Comparison of ENCODE assay signal across 1 cellular context in the genomic region with DNA sequence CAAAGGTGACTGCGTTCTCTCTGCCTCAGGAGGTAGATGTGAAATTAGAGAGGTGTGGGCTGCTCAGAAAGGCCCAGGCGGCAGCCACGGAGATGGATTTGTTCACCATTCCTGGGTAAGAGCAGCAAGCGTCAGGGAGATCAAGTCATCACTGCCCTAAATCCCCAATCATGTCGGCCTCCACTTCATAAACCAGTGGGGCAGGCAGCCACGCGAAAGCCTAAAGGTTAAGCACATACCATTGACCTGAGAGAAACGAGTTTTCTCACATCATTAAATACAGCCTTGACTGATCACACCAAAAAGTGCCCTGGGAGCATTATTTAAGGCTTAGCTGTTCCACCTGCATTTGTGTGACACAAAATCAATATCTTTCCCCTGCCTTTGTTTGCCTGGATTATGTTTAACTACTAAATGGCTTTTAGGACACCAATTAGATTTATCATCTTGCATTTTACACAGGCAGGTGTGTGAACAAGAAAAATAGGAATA.
A peak's percentile ranks its signal among the peaks of the same experiment; 100 is the strongest.
TF ChIP-seq lines count a peak whose summit lies in the region.

No MANE protein-coding gene starts in this region.

TF ChIP-seq in HEK293, 187 proteins besides CTCF, POLR2A, EP300 and RAD21 (continued from another document and continues in another):
- TF ChIP-seq ZNF223 (tag by site-specific recombination; IDR thresholded peaks at IDR 0.05) (no peak), ZNF169 (tag by site-specific recombination; IDR thresholded peaks at IDR 0.05) (no peak), ZNF837 (tag by site-specific recombination; IDR thresholded peaks at IDR 0.05) (no peak), BCL11A (tag by site-specific recombination; IDR thresholded peaks at IDR 0.05; ENCODE audit: low read depth) (peak; percentile 68), ZNF121 (tag by site-specific recombination; IDR thresholded peaks at IDR 0.05) (peak; percentile 45; the same call in 1 of the 2 replicates), ZNF677 (tag by site-specific recombination; IDR thresholded peaks at IDR 0.05) (no peak), ZNF585B (tag by site-specific recombination; IDR thresholded peaks at IDR 0.05) (no peak), ZNF473 (tag by site-specific recombination; IDR thresholded peaks at IDR 0.05) (no peak), ZNF146 (tag by site-specific recombination; IDR thresholded peaks at IDR 0.05) (peak; percentile 76), ZFP37 (tag by site-specific recombination; IDR thresholded peaks at IDR 0.05) (no peak), KLF16 (tag by site-specific recombination; IDR thresholded peaks at IDR 0.05) (peak; percentile 72; the same call in 1 of the 2 replicates), ZNF24 (tag by site-specific recombination; IDR thresholded peaks at IDR 0.05) (peak; percentile 91), ZNF654 (tag by site-specific recombination; IDR thresholded peaks at IDR 0.05; ENCODE audit: low read depth) (no peak; the same call in 1 of the 2 replicates), SP3 (tag by site-specific recombination; IDR thresholded peaks at IDR 0.05) (peak; percentile 52; the same call in 1 of the 2 replicates), HOXA7 (CRISPR knock-in tag; IDR thresholded peaks at IDR 0.05; ENCODE audit: borderline replicate concordance) (no peak), ZNF133 (tag by site-specific recombination; IDR thresholded peaks at IDR 0.05) (no peak), ZNF548 (tag by site-specific recombination; IDR thresholded peaks at IDR 0.05) (no peak), KLF9 (tag by site-specific recombination; IDR thresholded peaks at IDR 0.05; ENCODE audit: low read depth) (peak; percentile 40; the same call in 1 of the 2 replicates), ZNF221 (tag by site-specific recombination; IDR thresholded peaks at IDR 0.05; ENCODE audit: borderline replicate concordance) (no peak), ZNF155 (tag by site-specific recombination; IDR thresholded peaks at IDR 0.05) (no peak), ZNF184 (tag by site-specific recombination; IDR thresholded peaks at IDR 0.05) (peak; percentile 61; the same call in 1 of the 2 replicates), ZNF335 (tag by site-specific recombination; conservative IDR thresholded peaks at IDR 0.05) (peak; percentile 63), ZNF10 (tag by site-specific recombination; IDR thresholded peaks at IDR 0.05) (no peak), ZNF549 (tag by site-specific recombination; IDR thresholded peaks at IDR 0.05) (no peak), ZNF114 (tag by site-specific recombination; IDR thresholded peaks at IDR 0.05) (no peak), ZNF670 (tag by site-specific recombination; IDR thresholded peaks at IDR 0.05; ENCODE audit: low read depth) (no peak), ZNF843 (tag by site-specific recombination; IDR thresholded peaks at IDR 0.05) (peak; percentile 100), KLF7 (tag by site-specific recombination; IDR thresholded peaks at IDR 0.05; ENCODE audit: borderline replicate concordance) (peak; percentile 95), WT1 (tag by site-specific recombination; IDR thresholded peaks at IDR 0.05) (peak; percentile 98), ZNF132 (tag by site-specific recombination; IDR thresholded peaks at IDR 0.05; ENCODE audit: borderline replicate concordance) (no peak), REPIN1 (tag by site-specific recombination; IDR thresholded peaks at IDR 0.05; ENCODE audit: low read depth) (no peak), ZNF701 (tag by site-specific recombination; IDR thresholded peaks at IDR 0.05) (no peak), SP2 (tag by site-specific recombination; IDR thresholded peaks at IDR 0.05) (0 out of 2 replicates have a peak, but pooled peaks have one; percentile 27), ZNF292 (tag by site-specific recombination; IDR thresholded peaks at IDR 0.05; ENCODE audit: borderline replicate concordance, low read depth) (no peak), HOXC10 (CRISPR knock-in tag; IDR thresholded peaks at IDR 0.05) (no peak), ZSCAN23 (tag by site-specific recombination; IDR thresholded peaks at IDR 0.05) (peak; percentile 94)
- TF ChIP-seq, protein P1, sequence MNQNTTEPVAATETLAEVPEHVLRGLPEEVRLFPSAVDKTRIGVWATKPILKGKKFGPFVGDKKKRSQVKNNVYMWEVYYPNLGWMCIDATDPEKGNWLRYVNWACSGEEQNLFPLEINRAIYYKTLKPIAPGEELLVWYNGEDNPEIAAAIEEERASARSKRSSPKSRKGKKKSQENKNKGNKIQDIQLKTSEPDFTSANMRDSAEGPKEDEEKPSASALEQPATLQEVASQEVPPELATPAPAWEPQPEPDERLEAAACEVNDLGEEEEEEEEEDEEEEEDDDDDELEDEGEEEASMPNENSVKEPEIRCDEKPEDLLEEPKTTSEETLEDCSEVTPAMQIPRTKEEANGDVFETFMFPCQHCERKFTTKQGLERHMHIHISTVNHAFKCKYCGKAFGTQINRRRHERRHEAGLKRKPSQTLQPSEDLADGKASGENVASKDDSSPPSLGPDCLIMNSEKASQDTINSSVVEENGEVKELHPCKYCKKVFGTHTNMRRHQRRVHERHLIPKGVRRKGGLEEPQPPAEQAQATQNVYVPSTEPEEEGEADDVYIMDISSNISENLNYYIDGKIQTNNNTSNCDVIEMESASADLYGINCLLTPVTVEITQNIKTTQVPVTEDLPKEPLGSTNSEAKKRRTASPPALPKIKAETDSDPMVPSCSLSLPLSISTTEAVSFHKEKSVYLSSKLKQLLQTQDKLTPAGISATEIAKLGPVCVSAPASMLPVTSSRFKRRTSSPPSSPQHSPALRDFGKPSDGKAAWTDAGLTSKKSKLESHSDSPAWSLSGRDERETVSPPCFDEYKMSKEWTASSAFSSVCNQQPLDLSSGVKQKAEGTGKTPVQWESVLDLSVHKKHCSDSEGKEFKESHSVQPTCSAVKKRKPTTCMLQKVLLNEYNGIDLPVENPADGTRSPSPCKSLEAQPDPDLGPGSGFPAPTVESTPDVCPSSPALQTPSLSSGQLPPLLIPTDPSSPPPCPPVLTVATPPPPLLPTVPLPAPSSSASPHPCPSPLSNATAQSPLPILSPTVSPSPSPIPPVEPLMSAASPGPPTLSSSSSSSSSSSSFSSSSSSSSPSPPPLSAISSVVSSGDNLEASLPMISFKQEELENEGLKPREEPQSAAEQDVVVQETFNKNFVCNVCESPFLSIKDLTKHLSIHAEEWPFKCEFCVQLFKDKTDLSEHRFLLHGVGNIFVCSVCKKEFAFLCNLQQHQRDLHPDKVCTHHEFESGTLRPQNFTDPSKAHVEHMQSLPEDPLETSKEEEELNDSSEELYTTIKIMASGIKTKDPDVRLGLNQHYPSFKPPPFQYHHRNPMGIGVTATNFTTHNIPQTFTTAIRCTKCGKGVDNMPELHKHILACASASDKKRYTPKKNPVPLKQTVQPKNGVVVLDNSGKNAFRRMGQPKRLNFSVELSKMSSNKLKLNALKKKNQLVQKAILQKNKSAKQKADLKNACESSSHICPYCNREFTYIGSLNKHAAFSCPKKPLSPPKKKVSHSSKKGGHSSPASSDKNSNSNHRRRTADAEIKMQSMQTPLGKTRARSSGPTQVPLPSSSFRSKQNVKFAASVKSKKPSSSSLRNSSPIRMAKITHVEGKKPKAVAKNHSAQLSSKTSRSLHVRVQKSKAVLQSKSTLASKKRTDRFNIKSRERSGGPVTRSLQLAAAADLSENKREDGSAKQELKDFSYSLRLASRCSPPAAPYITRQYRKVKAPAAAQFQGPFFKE (tag by site-specific recombination; IDR thresholded peaks at IDR 0.05; ENCODE audit: borderline replicate concordance), result no peak
- TF ChIP-seq, protein P2, sequence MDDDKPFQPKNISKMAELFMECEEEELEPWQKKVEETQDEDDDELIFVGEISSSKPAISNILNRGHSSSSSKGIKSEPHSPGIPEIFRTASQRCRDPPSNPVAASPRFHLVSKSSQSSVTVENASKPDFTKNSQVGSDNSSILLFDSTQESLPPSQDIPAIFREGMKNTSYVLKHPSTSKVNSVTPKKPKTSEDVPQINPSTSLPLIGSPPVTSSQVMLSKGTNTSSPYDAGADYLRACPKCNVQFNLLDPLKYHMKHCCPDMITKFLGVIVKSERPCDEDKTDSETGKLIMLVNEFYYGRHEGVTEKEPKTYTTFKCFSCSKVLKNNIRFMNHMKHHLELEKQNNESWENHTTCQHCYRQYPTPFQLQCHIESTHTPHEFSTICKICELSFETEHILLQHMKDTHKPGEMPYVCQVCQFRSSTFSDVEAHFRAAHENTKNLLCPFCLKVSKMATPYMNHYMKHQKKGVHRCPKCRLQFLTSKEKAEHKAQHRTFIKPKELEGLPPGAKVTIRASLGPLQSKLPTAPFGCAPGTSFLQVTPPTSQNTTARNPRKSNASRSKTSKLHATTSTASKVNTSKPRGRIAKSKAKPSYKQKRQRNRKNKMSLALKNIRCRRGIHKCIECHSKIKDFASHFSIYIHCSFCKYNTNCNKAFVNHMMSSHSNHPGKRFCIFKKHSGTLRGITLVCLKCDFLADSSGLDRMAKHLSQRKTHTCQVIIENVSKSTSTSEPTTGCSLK (tag by site-specific recombination; IDR thresholded peaks at IDR 0.05), result no peak
- TF ChIP-seq, protein P3, sequence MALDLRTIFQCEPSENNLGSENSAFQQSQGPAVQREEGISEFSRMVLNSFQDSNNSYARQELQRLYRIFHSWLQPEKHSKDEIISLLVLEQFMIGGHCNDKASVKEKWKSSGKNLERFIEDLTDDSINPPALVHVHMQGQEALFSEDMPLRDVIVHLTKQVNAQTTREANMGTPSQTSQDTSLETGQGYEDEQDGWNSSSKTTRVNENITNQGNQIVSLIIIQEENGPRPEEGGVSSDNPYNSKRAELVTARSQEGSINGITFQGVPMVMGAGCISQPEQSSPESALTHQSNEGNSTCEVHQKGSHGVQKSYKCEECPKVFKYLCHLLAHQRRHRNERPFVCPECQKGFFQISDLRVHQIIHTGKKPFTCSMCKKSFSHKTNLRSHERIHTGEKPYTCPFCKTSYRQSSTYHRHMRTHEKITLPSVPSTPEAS (tag by site-specific recombination; IDR thresholded peaks at IDR 0.05), result peak; percentile 39
- TF ChIP-seq, protein P4, sequence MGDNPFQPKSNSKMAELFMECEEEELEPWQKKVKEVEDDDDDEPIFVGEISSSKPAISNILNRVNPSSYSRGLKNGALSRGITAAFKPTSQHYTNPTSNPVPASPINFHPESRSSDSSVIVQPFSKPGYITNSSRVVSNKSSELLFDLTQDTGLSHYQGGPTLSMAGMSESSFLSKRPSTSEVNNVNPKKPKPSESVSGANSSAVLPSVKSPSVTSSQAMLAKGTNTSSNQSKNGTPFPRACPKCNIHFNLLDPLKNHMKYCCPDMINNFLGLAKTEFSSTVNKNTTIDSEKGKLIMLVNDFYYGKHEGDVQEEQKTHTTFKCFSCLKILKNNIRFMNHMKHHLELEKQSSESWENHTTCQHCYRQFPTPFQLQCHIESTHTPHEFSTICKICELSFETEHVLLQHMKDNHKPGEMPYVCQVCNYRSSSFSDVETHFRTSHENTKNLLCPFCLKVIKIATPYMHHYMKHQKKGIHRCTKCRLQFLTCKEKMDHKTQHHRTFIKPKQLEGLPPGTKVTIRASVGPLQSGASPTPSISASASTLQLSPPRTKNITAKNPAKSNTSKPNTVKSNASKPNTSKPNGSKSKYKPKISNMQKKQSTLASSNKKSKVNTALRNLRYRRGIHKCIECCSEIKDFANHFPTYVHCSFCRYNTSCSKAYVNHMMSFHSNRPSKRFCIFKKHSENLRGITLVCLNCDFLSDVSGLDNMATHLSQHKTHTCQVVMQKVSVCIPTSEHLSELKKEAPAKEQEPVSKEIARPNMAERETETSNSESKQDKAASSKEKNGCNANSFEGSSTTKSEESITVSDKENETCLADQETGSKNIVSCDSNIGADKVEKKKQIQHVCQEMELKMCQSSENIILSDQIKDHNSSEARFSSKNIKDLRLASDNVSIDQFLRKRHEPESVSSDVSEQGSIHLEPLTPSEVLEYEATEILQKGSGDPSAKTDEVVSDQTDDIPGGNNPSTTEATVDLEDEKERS (tag by site-specific recombination; IDR thresholded peaks at IDR 0.05), result no peak
- TF ChIP-seq, protein P5, sequence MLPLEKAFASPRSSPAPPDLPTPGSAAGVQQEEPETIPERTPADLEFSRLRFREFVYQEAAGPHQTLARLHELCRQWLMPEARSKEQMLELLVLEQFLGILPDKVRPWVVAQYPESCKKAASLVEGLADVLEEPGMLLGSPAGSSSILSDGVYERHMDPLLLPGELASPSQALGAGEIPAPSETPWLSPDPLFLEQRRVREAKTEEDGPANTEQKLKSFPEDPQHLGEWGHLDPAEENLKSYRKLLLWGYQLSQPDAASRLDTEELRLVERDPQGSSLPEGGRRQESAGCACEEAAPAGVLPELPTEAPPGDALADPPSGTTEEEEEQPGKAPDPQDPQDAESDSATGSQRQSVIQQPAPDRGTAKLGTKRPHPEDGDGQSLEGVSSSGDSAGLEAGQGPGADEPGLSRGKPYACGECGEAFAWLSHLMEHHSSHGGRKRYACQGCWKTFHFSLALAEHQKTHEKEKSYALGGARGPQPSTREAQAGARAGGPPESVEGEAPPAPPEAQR (tag by site-specific recombination; IDR thresholded peaks at IDR 0.05), result peak; percentile 38; the same call in 1 of the 2 replicates
- TF ChIP-seq, protein P6, sequence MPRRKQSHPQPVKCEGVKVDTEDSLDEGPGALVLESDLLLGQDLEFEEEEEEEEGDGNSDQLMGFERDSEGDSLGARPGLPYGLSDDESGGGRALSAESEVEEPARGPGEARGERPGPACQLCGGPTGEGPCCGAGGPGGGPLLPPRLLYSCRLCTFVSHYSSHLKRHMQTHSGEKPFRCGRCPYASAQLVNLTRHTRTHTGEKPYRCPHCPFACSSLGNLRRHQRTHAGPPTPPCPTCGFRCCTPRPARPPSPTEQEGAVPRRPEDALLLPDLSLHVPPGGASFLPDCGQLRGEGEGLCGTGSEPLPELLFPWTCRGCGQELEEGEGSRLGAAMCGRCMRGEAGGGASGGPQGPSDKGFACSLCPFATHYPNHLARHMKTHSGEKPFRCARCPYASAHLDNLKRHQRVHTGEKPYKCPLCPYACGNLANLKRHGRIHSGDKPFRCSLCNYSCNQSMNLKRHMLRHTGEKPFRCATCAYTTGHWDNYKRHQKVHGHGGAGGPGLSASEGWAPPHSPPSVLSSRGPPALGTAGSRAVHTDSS (tag by site-specific recombination; IDR thresholded peaks at IDR 0.05), result peak; percentile 62
- TF ChIP-seq, protein P7, sequence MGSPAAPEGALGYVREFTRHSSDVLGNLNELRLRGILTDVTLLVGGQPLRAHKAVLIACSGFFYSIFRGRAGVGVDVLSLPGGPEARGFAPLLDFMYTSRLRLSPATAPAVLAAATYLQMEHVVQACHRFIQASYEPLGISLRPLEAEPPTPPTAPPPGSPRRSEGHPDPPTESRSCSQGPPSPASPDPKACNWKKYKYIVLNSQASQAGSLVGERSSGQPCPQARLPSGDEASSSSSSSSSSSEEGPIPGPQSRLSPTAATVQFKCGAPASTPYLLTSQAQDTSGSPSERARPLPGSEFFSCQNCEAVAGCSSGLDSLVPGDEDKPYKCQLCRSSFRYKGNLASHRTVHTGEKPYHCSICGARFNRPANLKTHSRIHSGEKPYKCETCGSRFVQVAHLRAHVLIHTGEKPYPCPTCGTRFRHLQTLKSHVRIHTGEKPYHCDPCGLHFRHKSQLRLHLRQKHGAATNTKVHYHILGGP (tag by site-specific recombination; IDR thresholded peaks at IDR 0.05), result peak; percentile 91
- TF ChIP-seq, protein P8, sequence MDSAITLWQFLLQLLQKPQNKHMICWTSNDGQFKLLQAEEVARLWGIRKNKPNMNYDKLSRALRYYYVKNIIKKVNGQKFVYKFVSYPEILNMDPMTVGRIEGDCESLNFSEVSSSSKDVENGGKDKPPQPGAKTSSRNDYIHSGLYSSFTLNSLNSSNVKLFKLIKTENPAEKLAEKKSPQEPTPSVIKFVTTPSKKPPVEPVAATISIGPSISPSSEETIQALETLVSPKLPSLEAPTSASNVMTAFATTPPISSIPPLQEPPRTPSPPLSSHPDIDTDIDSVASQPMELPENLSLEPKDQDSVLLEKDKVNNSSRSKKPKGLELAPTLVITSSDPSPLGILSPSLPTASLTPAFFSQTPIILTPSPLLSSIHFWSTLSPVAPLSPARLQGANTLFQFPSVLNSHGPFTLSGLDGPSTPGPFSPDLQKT (IDR thresholded peaks at IDR 0.05; ENCODE audit: borderline replicate concordance, low read depth, low read length), result no peak
